ENCODE assay signal across 15 cellular contexts in genomic region chr1:59568158-59568935, GRCh38.
A peak's percentile ranks its signal among the peaks of the same experiment; 100 is the strongest.
DNase-seq lines count a peak whose midpoint lies in the region; ATAC-seq and TF ChIP-seq lines count a peak whose summit lies in the region.
"Had no signal": no experiment of that assay in that cellular context is flagged by ENCODE, and none has a peak within 500 bp of the region (broad histone marks: within the 10 kb centered on the region; RNA-seq: fewer than 3 reads in every experiment).

No MANE protein-coding gene starts in this region.

- DNase-seq in A172 (ENCODE audit: low spot score) (peak; percentile 10), H4 (ENCODE audit: low spot score) (peak; percentile 30), WERI-Rb-1 (peak; percentile 19), fibroblast of the aortic adventitia (ENCODE audit: low read depth) (peak; percentile 27), nucleus accumbens (lab: John Stamatoyannopoulos, UW) (no peak), T-helper 1 cell (no peak)
- DNase-seq: activated CD4-positive, CD25-positive, alpha-beta regulatory T cell; activated T-cell treated with anti-CD3 and anti-CD28 coated beads for 4 hours; adrenal gland; KBM-7; NCI-H1930; stimulated activated CD4-positive, alpha-beta T cell treated with anti-CD3 and anti-CD28 coated beads, Interleukin-2, amount 100 ng/mL, for 24 hours had no signal

- no peaks in the 10 kb centered on the region for H3K27me3 ChIP-seq in WERI-Rb-1 (ENCODE audit: insufficient read depth, low read depth, severe bottlenecking)
- H3K27me3 ChIP-seq: adrenal gland, BLaER1 had no signal

- H3K36me3 ChIP-seq in WERI-Rb-1 = no peaks in the 10 kb centered on the region
- H3K36me3 ChIP-seq: adrenal gland, BLaER1 had no signal

- H3K9me3 ChIP-seq in WERI-Rb-1 (ENCODE audit: severe bottlenecking) = no peaks in the 10 kb centered on the region
- H3K9me3 ChIP-seq: adrenal gland, BLaER1 had no signal

- H3K27ac ChIP-seq in WERI-Rb-1 = no peak overlapping the region
- H3K27ac ChIP-seq: adrenal gland, BLaER1 had no signal

- no peak for ATAC-seq in GM19452 (IDR thresholded peaks at IDR 0.05; ENCODE audit: unreplicated experiment)
- no peak for ATAC-seq in GM21529 (IDR thresholded peaks at IDR 0.05; ENCODE audit: unreplicated experiment)

- H3K4me3 ChIP-seq in WERI-Rb-1 (ENCODE audit: low read depth, low read length) (no peak overlapping the region), fibroblast of the aortic adventitia (ENCODE audit: low read depth, low read length) (no peak overlapping the region)
- H3K4me3 ChIP-seq: adrenal gland, BLaER1 had no signal

- TF ChIP-seq CTCF in WERI-Rb-1 (IDR thresholded peaks at IDR 0.05; ENCODE audit: low read depth, low read length) (no peak), fibroblast of the aortic adventitia (IDR thresholded peaks at IDR 0.05; ENCODE audit: insufficient read depth, low read length) (no peak)

Comparison
In these comparisons a context has a peak if more than half of its experiments do, and no peak if none do; other contexts are left out.
1. DNase-seq: peak in A172 (single experiment), H4 (single experiment), WERI-Rb-1 (single experiment) and fibroblast of the aortic adventitia (single experiment); none in nucleus accumbens (0 of 56) and T-helper 1 cell (0 of 5).